10 cellular contexts compared by ENCODE assay signal in the genomic region with DNA sequence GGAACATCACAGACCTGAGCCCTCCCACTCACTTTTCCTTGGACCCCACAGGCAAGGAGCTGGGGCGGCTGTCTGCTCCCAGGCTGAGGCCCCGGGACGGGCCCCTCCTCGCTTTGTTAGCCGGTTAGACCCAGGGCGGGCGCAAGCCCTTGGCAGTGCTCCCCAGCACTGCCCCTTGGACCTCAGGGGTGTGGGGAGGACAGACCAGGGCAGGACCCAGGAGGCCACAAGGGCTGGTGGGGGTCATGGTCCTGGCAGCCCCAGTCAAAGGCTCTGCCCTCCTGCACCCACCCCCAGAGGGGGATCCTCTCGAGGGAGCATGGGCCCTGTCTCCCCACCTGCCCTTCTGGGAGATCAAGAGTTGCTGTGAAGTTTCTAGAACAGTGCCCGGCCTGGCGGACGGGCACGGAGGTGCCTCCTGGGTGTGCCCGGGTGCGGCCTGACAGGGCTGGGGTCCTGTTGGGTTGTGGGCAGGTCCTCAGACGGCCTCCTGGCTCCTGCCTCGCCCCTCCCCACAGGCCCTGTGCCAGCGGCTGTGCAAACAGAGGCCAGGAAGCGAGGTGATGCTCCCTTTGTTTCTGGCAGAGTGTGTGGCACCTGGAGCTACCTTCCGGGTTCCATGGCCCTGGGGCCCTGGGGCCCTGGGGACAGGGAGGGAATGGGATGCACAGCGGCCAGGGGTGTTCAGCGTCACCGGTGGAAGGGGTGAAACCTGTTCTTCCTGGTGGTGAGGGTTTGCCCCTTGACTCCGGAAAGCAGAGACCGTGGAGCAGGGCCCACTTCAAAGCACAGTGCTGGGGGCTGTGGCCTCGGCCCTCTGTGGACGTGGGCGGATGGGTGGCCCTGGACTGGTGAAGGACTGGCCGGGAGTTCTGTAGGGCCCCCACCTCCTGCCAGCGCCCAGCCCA. TPM values are rescaled to one million over a fixed set of nuclear protein-coding genes. Genes with fewer than 3 reads are reported as not detected.
DNase-seq lines count a peak whose midpoint lies in the region; TF ChIP-seq lines count a peak whose summit lies in the region.
"Had no signal": no experiment of that assay in that cellular context is flagged by ENCODE, and none has a peak within 500 bp of the region (broad histone marks: within the 10 kb centered on the region; RNA-seq: fewer than 3 reads in every experiment).

No MANE protein-coding gene starts in this region.

- H3K9me3 Mint-ChIP-seq in activated CD4-positive, alpha-beta memory T cell treated with anti-CD3 and anti-CD28 coated beads, Interleukin-2, amount 10 ng/mL, durations not matched to agents 7 days and 5 days = no peaks in the 10 kb centered on the region
- H3K9me3 Mint-ChIP-seq in osteocyte (ENCODE audit: unreplicated experiment) = no peaks in the 10 kb centered on the region

- H3K4me3 ChIP-seq in foreskin fibroblast (ENCODE audit: low read depth in 1 of 2, low read length in 2 of 2) = no peak overlapping the region
- H3K4me3 ChIP-seq: adrenal gland had no signal

- no peaks in the 10 kb centered on the region for H3K27me3 Mint-ChIP-seq in activated CD4-positive, alpha-beta memory T cell treated with anti-CD3 and anti-CD28 coated beads, Interleukin-2, amount 10 ng/mL, durations not matched to agents 7 days and 5 days
- H3K27me3 Mint-ChIP-seq in osteocyte (ENCODE audit: unreplicated experiment) = no peaks in the 10 kb centered on the region

- TF ChIP-seq CTCF in osteocyte (IDR thresholded peaks at IDR 0.05) (no peak), foreskin fibroblast (IDR thresholded peaks at IDR 0.05; ENCODE audit: low read depth, low read length) (no peak)

- no peaks in the 10 kb centered on the region for H3K36me3 Mint-ChIP-seq in activated CD4-positive, alpha-beta memory T cell treated with anti-CD3 and anti-CD28 coated beads, Interleukin-2, amount 10 ng/mL, durations not matched to agents 7 days and 5 days (ENCODE audit: low read depth)
- no peaks in the 10 kb centered on the region for H3K36me3 Mint-ChIP-seq in osteocyte (ENCODE audit: unreplicated experiment)

- DNase-seq in GM03348 (ENCODE audit: low spot score) (peak; percentile 9), NCI-H1436 (lab: John Stamatoyannopoulos, UW) (peak; percentile 79), osteocyte (ENCODE audit: extremely low spot score, unreplicated experiment) (peak; percentile 84), foreskin fibroblast (no peak), MV-4-11 (lab: John Stamatoyannopoulos, UW) (no peak)
- peak; percentile 15 for DNase-seq in activated CD4-positive, alpha-beta memory T cell treated with anti-CD3 and anti-CD28 coated beads, Interleukin-2, amount 10 ng/mL, durations not matched to agents 7 days and 5 days
- DNase-seq in activated naive CD4-positive, alpha-beta T cell (lab: John Stamatoyannopoulos, UW) = no peak
- DNase-seq: effector CD8-positive, alpha-beta T cell had no signal

- H3K4me3 Mint-ChIP-seq in activated CD4-positive, alpha-beta memory T cell treated with anti-CD3 and anti-CD28 coated beads, Interleukin-2, amount 10 ng/mL, durations not matched to agents 7 days and 5 days = no peak overlapping the region
- no peak overlapping the region for H3K4me3 Mint-ChIP-seq in osteocyte (ENCODE audit: unreplicated experiment)

- CTCF ChIA-PET in activated CD4-positive, alpha-beta memory T cell treated with anti-CD3 and anti-CD28 coated beads, Interleukin-2, amount 10 ng/mL, durations not matched to agents 7 days and 5 days (lab: Charles Lee) = no interaction called here

- no peak overlapping the region for H3K27ac Mint-ChIP-seq in activated CD4-positive, alpha-beta memory T cell treated with anti-CD3 and anti-CD28 coated beads, Interleukin-2, amount 10 ng/mL, durations not matched to agents 7 days and 5 days
- H3K27ac Mint-ChIP-seq in osteocyte (ENCODE audit: unreplicated experiment) = no peak overlapping the region

- POLR2A ChIA-PET in activated CD4-positive, alpha-beta memory T cell treated with anti-CD3 and anti-CD28 coated beads, Interleukin-2, amount 10 ng/mL, durations not matched to agents 7 days and 5 days (lab: Charles Lee) = interaction anchor here (1.1 to 4.1 kb wide), 3 partner anchors 7 to 31 kb away, joined by 3 to 21 read pairs (median 3); no protein-coding TSS in a partner anchor

- H3K4me1 Mint-ChIP-seq in activated CD4-positive, alpha-beta memory T cell treated with anti-CD3 and anti-CD28 coated beads, Interleukin-2, amount 10 ng/mL, durations not matched to agents 7 days and 5 days = peaks cover 9% of the 10 kb centered on the region
- peaks cover 7% of the 10 kb centered on the region for H3K4me1 Mint-ChIP-seq in osteocyte (ENCODE audit: unreplicated experiment)

RNA-seq across cellular contexts. Expression of a gene that starts 2.9 kb away (rescaled TPM):
- total RNA-seq in activated CD4-positive, alpha-beta memory T cell treated with anti-CD3 and anti-CD28 coated beads, Interleukin-2, amount 10 ng/mL, durations not matched to agents 7 days and 5 days = under 1 TPM; 0.23 to 0.58 TPM
- total RNA-seq in osteocyte = 0.48 TPM in 1 of 2 replicates, not detected in the other
- total RNA-seq: skeletal muscle tissue had no signal

RNA-seq across cellular contexts. Expression of a gene that starts 35.2 kb away (rescaled TPM):
- under 1 TPM; 0.38 to 0.43 TPM for total RNA-seq in activated CD4-positive, alpha-beta memory T cell treated with anti-CD3 and anti-CD28 coated beads, Interleukin-2, amount 10 ng/mL, durations not matched to agents 7 days and 5 days
- not detected in 2 replicates for total RNA-seq in osteocyte

RNA-seq across cellular contexts. Expression of a gene that starts 39.3 kb away (rescaled TPM):
- 10 to 100 TPM; 24.6 to 25.0 TPM for total RNA-seq in activated CD4-positive, alpha-beta memory T cell treated with anti-CD3 and anti-CD28 coated beads, Interleukin-2, amount 10 ng/mL, durations not matched to agents 7 days and 5 days
- total RNA-seq in osteocyte = 32.5 and 36.8 TPM in 2 replicates

Comparison
In these comparisons a context has a peak if more than half of its experiments do, and no peak if none do; other contexts are left out.
1. DNase-seq: peak in GM03348 (single experiment), NCI-H1436 (single experiment), activated CD4-positive, alpha-beta memory T cell treated with anti-CD3 and anti-CD28 coated beads, Interleukin-2, amount 10 ng/mL, durations not matched to agents 7 days and 5 days (single experiment) and osteocyte (single experiment); none in activated naive CD4-positive, alpha-beta T cell (0 of 4), foreskin fibroblast (0 of 2) and MV-4-11 (single experiment).